Comparison of ENCODE assay signal across 14 cellular contexts in the genomic region with DNA sequence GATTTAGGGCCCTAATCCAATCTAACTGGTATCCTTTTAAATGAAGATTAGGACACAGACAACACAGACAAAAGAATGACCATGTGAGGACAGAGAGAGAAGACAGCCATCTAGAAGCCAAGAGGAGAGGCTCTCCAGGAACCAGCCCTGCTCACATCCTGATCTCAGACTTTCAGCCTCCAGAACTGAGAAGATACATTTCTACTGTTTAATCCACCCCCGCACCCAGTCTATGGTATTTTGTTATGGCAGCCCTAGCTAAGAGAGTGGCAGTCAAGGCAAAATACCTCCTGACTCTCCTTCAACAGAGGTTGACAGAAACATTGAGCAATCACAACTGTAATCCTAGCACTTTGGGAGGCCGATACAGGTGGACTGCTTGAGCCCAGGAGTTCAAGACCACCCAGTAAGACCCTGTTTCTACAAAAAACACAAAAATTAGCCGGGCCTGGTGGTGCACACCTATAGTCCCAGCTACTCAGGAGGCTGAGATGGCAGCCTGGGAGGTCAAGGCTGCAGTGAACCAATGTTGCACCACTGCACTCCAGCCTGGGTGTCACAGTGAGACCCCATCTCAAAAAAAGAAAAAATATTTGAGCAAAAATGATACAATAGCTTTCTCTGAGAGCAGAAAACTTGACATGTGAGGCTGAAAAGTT. TPM values are rescaled to one million over a fixed set of nuclear protein-coding genes. Genes with fewer than 3 reads are reported as not detected.
A peak's percentile ranks its signal among the peaks of the same experiment; 100 is the strongest.
DNase-seq lines count a peak whose midpoint lies in the region; ATAC-seq and TF ChIP-seq lines count a peak whose summit lies in the region.
"Had no signal": no experiment of that assay in that cellular context is flagged by ENCODE, and none has a peak within 500 bp of the region (broad histone marks: within the 10 kb centered on the region; RNA-seq: fewer than 3 reads in every experiment).

No MANE protein-coding gene starts in this region.

- H2AFZ ChIP-seq in osteoblast (ENCODE audit: low read length) = no peak overlapping the region

- H3K4me1 Mint-ChIP-seq in activated CD4-positive, alpha-beta T cell treated with anti-CD3 and anti-CD28 coated beads for 36 hours = peaks cover 50% of the 10 kb centered on the region
- peaks cover 27% of the 10 kb centered on the region for H3K4me1 Mint-ChIP-seq in activated CD4-positive, alpha-beta T cell treated with anti-CD3 and anti-CD28 coated beads, Interleukin-2, amount 10 ng/mL, durations not matched to agents 24 days and 14 days

- peak overlapping the region; percentile 20; the same call in 1 of the 2 replicates for H3K27ac ChIP-seq in RWPE1
- H3K27ac ChIP-seq in heart left ventricle = peak overlapping the region in 1 of 12 donors; percentile 33
- peak overlapping the region; percentile 25 for H3K27ac ChIP-seq in osteoblast (ENCODE audit: low read depth, low read length)
- no peak overlapping the region for H3K27ac ChIP-seq in sigmoid colon
- H3K27ac ChIP-seq: adrenal gland had no signal

- H3K36me3 ChIP-seq in heart left ventricle = peaks cover 0 to 3% (median 0%) of the 10 kb centered on the region in 9 donors
- H3K36me3 ChIP-seq in osteoblast (ENCODE audit: insufficient read depth, low read length) = no peaks in the 10 kb centered on the region
- H3K36me3 ChIP-seq in sigmoid colon = no peaks in the 10 kb centered on the region
- H3K36me3 ChIP-seq: adrenal gland had no signal

- 87 to 97% (median 89%) methylated on average over 3 of the region's 3 CpGs for WGBS in heart left ventricle, 4 donors
- WGBS in sigmoid colon, 2 donors = 92 to 97% methylated on average over 3 of the region's 3 CpGs

- peaks cover 22% of the 10 kb centered on the region for H3K36me3 Mint-ChIP-seq in activated CD4-positive, alpha-beta T cell treated with anti-CD3 and anti-CD28 coated beads for 36 hours (ENCODE audit: low read depth)
- peaks cover 16% of the 10 kb centered on the region for H3K36me3 Mint-ChIP-seq in activated CD4-positive, alpha-beta T cell treated with anti-CD3 and anti-CD28 coated beads, Interleukin-2, amount 10 ng/mL, durations not matched to agents 24 days and 14 days (ENCODE audit: low read depth)

- H3K27me3 ChIP-seq in heart left ventricle (no peaks in the 10 kb centered on the region), osteoblast (ENCODE audit: insufficient read depth, low read length) (no peaks in the 10 kb centered on the region), sigmoid colon (no peaks in the 10 kb centered on the region)
- H3K27me3 ChIP-seq: adrenal gland had no signal

- H3K4me3 ChIP-seq in heart left ventricle (no peak overlapping the region), osteoblast (ENCODE audit: insufficient read depth, low read length) (no peak overlapping the region), sigmoid colon (no peak overlapping the region)
- H3K4me3 ChIP-seq: adrenal gland, smooth muscle cell had no signal

- POLR2A ChIA-PET in activated CD4-positive, alpha-beta T cell treated with anti-CD3 and anti-CD28 coated beads for 36 hours (lab: Charles Lee) = no interaction called here
- POLR2A ChIA-PET in RWPE1 (lab: Yijun Ruan, JAX; ENCODE audit: low non-redundant PET) = no interaction called here

- CTCF ChIA-PET in activated CD4-positive, alpha-beta T cell treated with anti-CD3 and anti-CD28 coated beads for 36 hours (lab: Charles Lee) = no interaction called here
- CTCF ChIA-PET in RWPE1 (lab: Yijun Ruan, JAX) = no interaction called here

- H3K4me3 Mint-ChIP-seq in activated CD4-positive, alpha-beta T cell treated with anti-CD3 and anti-CD28 coated beads for 36 hours = no peak overlapping the region
- H3K4me3 Mint-ChIP-seq in activated CD4-positive, alpha-beta T cell treated with anti-CD3 and anti-CD28 coated beads, Interleukin-2, amount 10 ng/mL, durations not matched to agents 24 days and 14 days = no peak overlapping the region

- ATAC-seq in activated CD4-positive, alpha-beta T cell treated with anti-CD3 and anti-CD28 coated beads for 36 hours = peak; percentile 30
- peak; percentile 34 to 41 (median 39) for ATAC-seq in heart left ventricle

- H3K4me2 ChIP-seq in osteoblast (ENCODE audit: insufficient read depth, low read length) = no peak overlapping the region
- H3K4me2 ChIP-seq: smooth muscle cell had no signal

- TF ChIP-seq EP300 in sigmoid colon (IDR thresholded peaks at IDR 0.05) = no peak

- in situ Hi-C loops in GM13977 (cut with MboI; ENCODE audit: low pct_unique_long_range_greater_than_20kb, low sequenced_read_pairs, unreplicated experiment) = no loop called here

- H3K27me3 Mint-ChIP-seq in activated CD4-positive, alpha-beta T cell treated with anti-CD3 and anti-CD28 coated beads for 36 hours = no peaks in the 10 kb centered on the region
- no peaks in the 10 kb centered on the region for H3K27me3 Mint-ChIP-seq in activated CD4-positive, alpha-beta T cell treated with anti-CD3 and anti-CD28 coated beads, Interleukin-2, amount 10 ng/mL, durations not matched to agents 24 days and 14 days

- H3K79me2 ChIP-seq in osteoblast (ENCODE audit: insufficient read depth, low read length) = peaks cover 89% of the 10 kb centered on the region

- no peaks in the 10 kb centered on the region for H3K9me3 Mint-ChIP-seq in activated CD4-positive, alpha-beta T cell treated with anti-CD3 and anti-CD28 coated beads for 36 hours (ENCODE audit: low read depth)
- no peaks in the 10 kb centered on the region for H3K9me3 Mint-ChIP-seq in activated CD4-positive, alpha-beta T cell treated with anti-CD3 and anti-CD28 coated beads, Interleukin-2, amount 10 ng/mL, durations not matched to agents 24 days and 14 days

- peak overlapping the region; percentile 55 for H3K27ac Mint-ChIP-seq in activated CD4-positive, alpha-beta T cell treated with anti-CD3 and anti-CD28 coated beads for 36 hours
- no peak overlapping the region for H3K27ac Mint-ChIP-seq in activated CD4-positive, alpha-beta T cell treated with anti-CD3 and anti-CD28 coated beads, Interleukin-2, amount 10 ng/mL, durations not matched to agents 24 days and 14 days

- peaks cover 26% of the 10 kb centered on the region for H4K20me1 ChIP-seq in osteoblast (ENCODE audit: insufficient read depth, low read length)

- H3K4me1 ChIP-seq in heart left ventricle (peaks cover 0 to 28% (median 14%) of the 10 kb centered on the region in 12 donors), osteoblast (ENCODE audit: insufficient read depth, low read length) (peaks cover 10% of the 10 kb centered on the region), sigmoid colon (peaks cover 0 to 45% (median 19%) of the 10 kb centered on the region in 4 donors)

- no peak for DNase-seq in activated CD4-positive, alpha-beta T cell treated with anti-CD3 and anti-CD28 coated beads for 36 hours
- DNase-seq in activated CD4-positive, alpha-beta T cell treated with anti-CD3 and anti-CD28 coated beads, Interleukin-2, amount 10 ng/mL, durations not matched to agents 24 days and 14 days = no peak
- DNase-seq in RWPE1 (ENCODE audit: low spot score) (no peak), heart left ventricle (no peak), osteoblast (ENCODE audit: insufficient read length, low spot score, missing footprints) (no peak), sigmoid colon (no peak), AG08396 (ENCODE audit: low spot score) (no peak), GM13977 (ENCODE audit: low spot score) (no peak)
- DNase-seq: 8988T, adrenal gland, Caco-2, NCI-H1417, RPMI8226 had no signal

- TF ChIP-seq CTCF in RWPE1 (conservative IDR thresholded peaks at IDR 0.05; ENCODE audit: low read depth) (no peak), heart left ventricle (IDR thresholded peaks at IDR 0.05) (no peak), osteoblast (IDR thresholded peaks at IDR 0.05; ENCODE audit: extremely low read depth, low read depth, low read length) (no peak), sigmoid colon (IDR thresholded peaks at IDR 0.05) (no peak), GM13977 (IDR thresholded peaks at IDR 0.05; ENCODE audit: extremely low read depth, insufficient read depth, missing control alignments) (no peak)

- TF ChIP-seq POLR2A in heart left ventricle (IDR thresholded peaks at IDR 0.05) = no peak
- TF ChIP-seq POLR2A in sigmoid colon (IDR thresholded peaks at IDR 0.05) = no peak

- intact Hi-C loops in activated CD4-positive, alpha-beta T cell treated with anti-CD3 and anti-CD28 coated beads for 36 hours (cut with DNase I, micrococcal nuclease) = no loop called here
- intact Hi-C loops in activated CD4-positive, alpha-beta T cell treated with anti-CD3 and anti-CD28 coated beads, Interleukin-2, amount 10 ng/mL, durations not matched to agents 24 days and 14 days (cut with micrococcal nuclease) = no loop called here
- intact Hi-C loops in heart left ventricle (cut with DNase I) (loop anchor here in 1 of 10 donors (5.0 kb wide), 1 partner anchor 39 kb away; no protein-coding TSS in a partner anchor), sigmoid colon (cut with DNase I) (no loop called here)

- H3K9me3 ChIP-seq in heart left ventricle (no peaks in the 10 kb centered on the region), osteoblast (ENCODE audit: low read depth, low read length) (no peaks in the 10 kb centered on the region), sigmoid colon (no peaks in the 10 kb centered on the region)
- H3K9me3 ChIP-seq: adrenal gland had no signal

RNA-seq across cellular contexts. Expression of a gene that starts 34.7 kb away (rescaled TPM):
- total RNA-seq in activated CD4-positive, alpha-beta T cell treated with anti-CD3 and anti-CD28 coated beads for 36 hours = 10 to 100 TPM; 58.6 to 76.3 TPM
- total RNA-seq in activated CD4-positive, alpha-beta T cell treated with anti-CD3 and anti-CD28 coated beads, Interleukin-2, amount 10 ng/mL, durations not matched to agents 24 days and 14 days = 76.7 and 79.5 TPM in 2 replicates
- total RNA-seq in heart left ventricle (10 to 100 TPM; 16.4 to 49.9 (median 42.0) TPM), osteoblast (25.7 and 29.8 TPM in 2 replicates), sigmoid colon (10 to 100 TPM; 37.8 to 45.2 (median 44.3) TPM)
- polyA plus RNA-seq in heart left ventricle (10 to 100 TPM; 15.4 to 16.2 TPM), sigmoid colon (10 to 100 TPM in 2 of 3 donors, 1 to 10 TPM in 1; 8.3 to 16.1 (median 10.8) TPM)

Comparison
In these comparisons a context has a peak if more than half of its experiments do, and no peak if none do; other contexts are left out.
1. H3K27ac ChIP-seq: peak in RWPE1 (single experiment) and osteoblast (single experiment); none in sigmoid colon (0 of 4).